22 cellular contexts compared by ENCODE assay signal in the genomic region with DNA sequence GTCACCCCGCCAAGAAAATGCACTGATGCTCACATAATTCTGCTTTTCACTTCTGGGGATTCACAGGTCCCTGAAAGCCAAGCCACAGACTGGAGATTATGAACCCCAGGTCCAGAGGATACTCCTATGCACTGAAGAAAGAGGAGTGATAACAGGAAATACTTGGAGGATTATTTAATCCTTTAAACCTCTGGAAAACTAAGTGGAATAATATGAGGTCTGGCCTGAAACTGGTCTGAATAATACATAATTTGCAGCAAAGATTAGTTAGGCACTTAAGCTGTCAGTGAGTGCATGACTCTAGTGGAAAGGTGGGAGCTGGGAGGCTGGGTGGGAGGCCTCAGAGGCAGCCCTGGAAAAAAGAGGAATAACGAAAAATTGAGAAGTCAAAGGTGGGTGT. TPM values are rescaled to one million over a fixed set of nuclear protein-coding genes. Genes with fewer than 3 reads are reported as not detected.
DNase-seq lines count a peak whose midpoint lies in the region; ATAC-seq, FAIRE-seq and TF ChIP-seq lines count a peak whose summit lies in the region.
"Had no signal": no experiment of that assay in that cellular context is flagged by ENCODE, and none has a peak within 500 bp of the region (broad histone marks: within the 10 kb centered on the region; RNA-seq: fewer than 3 reads in every experiment).

No MANE protein-coding gene starts in this region.

- DNase-seq in cardiac muscle cell (ENCODE audit: low read depth in 1 of 2, low spot score in 1 of 2) (no peak), right atrium auricular region (ENCODE audit: low spot score) (no peak), HCEC 1CT (peak; percentile 51), GM12878 (ENCODE audit: low read depth, low spot score) (no peak), psoas muscle (no peak), NCI-H2171 treated with DMSO at 0.1 percent for 48 hours (lab: John Stamatoyannopoulos, UW) (no peak), DMS79 (lab: John Stamatoyannopoulos, UW) (no peak)
- DNase-seq: activated CD4-positive, alpha-beta T cell treated with anti-CD3 and anti-CD28 coated beads, Interleukin-2, amount 10 ng/mL, durations not matched to agents 24 days and 14 days; activated naive CD4-positive, alpha-beta T cell treated with anti-CD3 and anti-CD28 coated beads for 36 hours; activated T-cell treated with anti-CD3 and anti-CD28 coated beads, Interleukin-2, amount 50 U/mL, for 48 hours; anterior cingulate cortex; DMS 273 treated with DMSO at 0.1 percent for 48 hours; GF-D8; NCI-H1092; NCI-H1930; NCI-H345; NCI-H748 treated with DMSO at 0.1 percent for 48 hours had no signal

- H3K27ac ChIP-seq in cardiac muscle cell (peak overlapping the region; percentile 78), right atrium auricular region (no peak overlapping the region), GM12878 (ENCODE audit: control insufficient read depth, insufficient read depth) (no peak overlapping the region), psoas muscle (peak overlapping the region; percentile 14)
- H3K27ac ChIP-seq: C4-2B, SJSA1 had no signal

- WGBS in GM12878 (ENCODE audit: insufficient coverage, insufficient replicate concordance, low lambda C conversion rate, missing lambda C conversion rate) = 88% methylated on average over 2 of the region's 2 CpGs
- 84 to 90% (median 85%) methylated on average over 2 of the region's 2 CpGs for WGBS in psoas muscle, 3 donors

- H2AFZ ChIP-seq in GM12878 (ENCODE audit: control insufficient read depth, low read depth, low read length) = no peak overlapping the region

- TF ChIP-seq EP300 in GM12878 (IDR thresholded peaks at IDR 0.05; ENCODE audit: borderline replicate concordance in 1 of 2, control insufficient read depth in 1 of 2, low read depth in 2 of 2, low read length in 2 of 2) = no peak

- TF ChIP-seq CTCF in cardiac muscle cell (IDR thresholded peaks at IDR 0.05; ENCODE audit: low read depth, low read length) = no peak
- no peak for TF ChIP-seq CTCF in right atrium auricular region (IDR thresholded peaks at IDR 0.05)
- TF ChIP-seq CTCF in GM12878 (IDR thresholded peaks at IDR 0.05 in 2 of 3, conservative IDR thresholded peaks at IDR 0.05 in 1 of 3; ENCODE audit: control insufficient read depth in 2 of 3, extremely low read depth in 1 of 3, insufficient read depth in 1 of 3, low read depth in 3 of 3, low read length in 3 of 3) = no peak
- TF ChIP-seq CTCF in psoas muscle (IDR thresholded peaks at IDR 0.05) = no peak

- no peaks in the 10 kb centered on the region for H4K20me1 ChIP-seq in GM12878 (ENCODE audit: control insufficient read depth, insufficient read depth)

- ATAC-seq in GM12878 = no peak
- ATAC-seq in psoas muscle = no peak
- no peak for ATAC-seq in GM18858 (IDR thresholded peaks at IDR 0.05; ENCODE audit: unreplicated experiment)

- peaks cover 33% of the 10 kb centered on the region for H3K4me1 ChIP-seq in cardiac muscle cell (ENCODE audit: low read depth)
- peaks cover 0 to 28% of the 10 kb centered on the region in 2 donors for H3K4me1 ChIP-seq in right atrium auricular region
- H3K4me1 ChIP-seq in GM12878 (ENCODE audit: control insufficient read depth, insufficient read depth, low read length) = peaks cover 16% of the 10 kb centered on the region
- peaks cover 25% of the 10 kb centered on the region for H3K4me1 ChIP-seq in psoas muscle
- H3K4me1 ChIP-seq: SJSA1 had no signal

- POLR2A ChIA-PET in GM12878 (lab: Charles Lee) = no interaction called here

- CTCF ChIA-PET in GM12878 (lab: Yijun Ruan, JAX) = no interaction called here

- intact Hi-C loops in GM12878 (cut with micrococcal nuclease; ENCODE audit: unreplicated experiment) = no loop called here
- intact Hi-C loops in psoas muscle (cut with DNase I) = no loop called here

- H3K4me3 ChIP-seq in cardiac muscle cell (no peak overlapping the region), right atrium auricular region (no peak overlapping the region), GM12878 (no peak overlapping the region), psoas muscle (no peak overlapping the region)
- H3K4me3 ChIP-seq: HAP-1, SJSA1 had no signal

- H3K9me3 ChIP-seq in cardiac muscle cell (ENCODE audit: low read depth) = no peaks in the 10 kb centered on the region
- no peaks in the 10 kb centered on the region for H3K9me3 ChIP-seq in right atrium auricular region
- H3K9me3 ChIP-seq in GM12878 (replicated peaks; ENCODE audit: control insufficient read depth, insufficient read depth, low read length) = no peaks in the 10 kb centered on the region; the same call in 2 of the 3 replicates
- no peaks in the 10 kb centered on the region for H3K9me3 ChIP-seq in psoas muscle
- H3K9me3 ChIP-seq: HAP-1, SJSA1 had no signal

- SMC1A ChIA-PET in GM12878 (lab: Charles Lee; ENCODE audit: uncharacterized antibody, unreplicated experiment) = interaction anchor here (2.9 kb wide), 1 partner anchor 27 kb away, joined by 11 read pairs; no protein-coding TSS in a partner anchor

- no peak for FAIRE-seq in GM12878 (lab: Jason Lieb, UNC)
- FAIRE-seq: urothelium cell line had no signal

- no TSS peak for BruUV-seq in GM12878 (replicated peaks; lab: Mats Ljungman, UMichigan)

- H3K36me3 ChIP-seq in cardiac muscle cell = no peaks in the 10 kb centered on the region
- H3K36me3 ChIP-seq in right atrium auricular region = no peaks in the 10 kb centered on the region
- H3K36me3 ChIP-seq in GM12878 (ENCODE audit: control insufficient read depth in 2 of 2, insufficient read depth in 2 of 2, low read length in 1 of 2) = no peaks in the 10 kb centered on the region
- no peaks in the 10 kb centered on the region for H3K36me3 ChIP-seq in psoas muscle (ENCODE audit: insufficient read depth in 1 of 2, low read depth in 1 of 2)
- H3K36me3 ChIP-seq: HAP-1, SJSA1 had no signal

- in situ Hi-C loops in GM12878 (cut with MboI) = no loop called here

- H3K9ac ChIP-seq in GM12878 (ENCODE audit: control insufficient read depth, insufficient read depth, low read length) = no peak overlapping the region

- TF ChIP-seq POLR2A in GM12878 (IDR thresholded peaks at IDR 0.05; ENCODE audit: low read depth, low read length) = no peak

- H3K27me3 ChIP-seq in cardiac muscle cell = no peaks in the 10 kb centered on the region
- no peaks in the 10 kb centered on the region for H3K27me3 ChIP-seq in right atrium auricular region
- no peaks in the 10 kb centered on the region for H3K27me3 ChIP-seq in GM12878 (replicated peaks in 1 of 2; ENCODE audit: control insufficient read depth in 2 of 2, insufficient read depth in 2 of 2, low read length in 1 of 2)
- H3K27me3 ChIP-seq in psoas muscle (ENCODE audit: insufficient read depth in 3 of 3, low read length in 2 of 3) = no peaks in the 10 kb centered on the region

- no peak overlapping the region for H3K4me2 ChIP-seq in GM12878 (ENCODE audit: control insufficient read depth, insufficient read depth)

- no peaks in the 10 kb centered on the region; the same call in 1 of the 2 replicates for H3K79me2 ChIP-seq in GM12878 (ENCODE audit: control insufficient read depth, insufficient read depth, low read length)

- RAD21 ChIA-PET in GM12878 (lab: Charles Lee; ENCODE audit: unreplicated experiment) = interaction anchor here (1.1 to 1.4 kb wide), 2 partner anchors 16 to 30 kb away, joined by 3 read pairs; no protein-coding TSS in a partner anchor

- TF ChIP-seq RAD21 in GM12878 (IDR thresholded peaks at IDR 0.05; ENCODE audit: insufficient read depth, low read depth, low read length) = no peak

TF ChIP-seq in GM12878, 131 proteins besides CTCF, POLR2A, EP300 and RAD21 (continues in another document):
- TF ChIP-seq IKZF2 (IDR thresholded peaks at IDR 0.05) (peak in 1 of 2 experiments; percentile 18; a peak in 1 of 4 replicates), MXI1 (IDR thresholded peaks at IDR 0.05; ENCODE audit: low read depth, low read length) (no peak), IKZF1 (conservative IDR thresholded peaks at IDR 0.05) (peak; percentile 24; the same call in 1 of the 2 replicates), ZZZ3 (IDR thresholded peaks at IDR 0.05; ENCODE audit: control insufficient read depth, insufficient read length, low read depth) (no peak)
- TF ChIP-seq, protein P1, sequence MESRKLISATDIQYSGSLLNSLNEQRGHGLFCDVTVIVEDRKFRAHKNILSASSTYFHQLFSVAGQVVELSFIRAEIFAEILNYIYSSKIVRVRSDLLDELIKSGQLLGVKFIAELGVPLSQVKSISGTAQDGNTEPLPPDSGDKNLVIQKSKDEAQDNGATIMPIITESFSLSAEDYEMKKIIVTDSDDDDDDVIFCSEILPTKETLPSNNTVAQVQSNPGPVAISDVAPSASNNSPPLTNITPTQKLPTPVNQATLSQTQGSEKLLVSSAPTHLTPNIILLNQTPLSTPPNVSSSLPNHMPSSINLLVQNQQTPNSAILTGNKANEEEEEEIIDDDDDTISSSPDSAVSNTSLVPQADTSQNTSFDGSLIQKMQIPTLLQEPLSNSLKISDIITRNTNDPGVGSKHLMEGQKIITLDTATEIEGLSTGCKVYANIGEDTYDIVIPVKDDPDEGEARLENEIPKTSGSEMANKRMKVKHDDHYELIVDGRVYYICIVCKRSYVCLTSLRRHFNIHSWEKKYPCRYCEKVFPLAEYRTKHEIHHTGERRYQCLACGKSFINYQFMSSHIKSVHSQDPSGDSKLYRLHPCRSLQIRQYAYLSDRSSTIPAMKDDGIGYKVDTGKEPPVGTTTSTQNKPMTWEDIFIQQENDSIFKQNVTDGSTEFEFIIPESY (IDR thresholded peaks at IDR 0.05) = no peak

RNA-seq across cellular contexts. Expression of a gene that starts 45.7 kb away (rescaled TPM):
- 5.2 and 11.4 TPM in 2 replicates for total RNA-seq in cardiac muscle cell
- 27.0 and 32.3 TPM in 2 replicates for polyA plus RNA-seq in cardiac muscle cell
- 10 to 100 TPM; 14.5 to 19.7 TPM for total RNA-seq in right atrium auricular region
- total RNA-seq in GM12878 (2013; cell fraction: nucleolus; rRNA removed) = 51.9 and 61.9 TPM in 2 replicates
- 13.4 and 16.9 TPM in 2 replicates for total RNA-seq in GM12878 (2014; rRNA removed)
- total RNA-seq in GM12878 (2014; rRNA removed; fragmentation: Illumina TruSeq; extraction: Trizol) = 9.5 and 10.2 TPM in 2 replicates
- total RNA-seq in GM12878 (2021) = 12.3 and 14.5 TPM in 2 replicates
- polyA plus RNA-seq in GM12878 (2011; ENCODE audit: low read depth) = 2.1 TPM
- 24.1 and 24.7 TPM in 2 replicates for polyA plus RNA-seq in GM12878 (2011; rRNA removed)
- polyA plus RNA-seq in GM12878 (2011; cell fraction: cytosol; rRNA removed) = 16.4 and 20.5 TPM in 2 replicates
- polyA plus RNA-seq in GM12878 (2011; cell fraction: nucleus; rRNA removed) = 16.0 and 19.7 TPM in 2 replicates
- 3.8 and 4.4 TPM in 2 replicates for polyA plus RNA-seq in GM12878 (2012)
- polyA plus RNA-seq in GM12878 (2014; fragmentation: Illumina TruSeq; extraction: Trizol) = 8.5 and 11.1 TPM in 2 replicates
- polyA plus RNA-seq in GM12878 (2014; fragmentation: Nextera tagmentation; extraction: Ambion mirVana) = 1 to 10 TPM; 3.6 to 6.4 TPM
- polyA plus RNA-seq in GM12878 (2014; rRNA removed) = 5.7 and 7.9 TPM in 2 replicates
- 10 to 100 TPM; 15.4 to 17.4 TPM for polyA plus RNA-seq in GM12878 (2016; fragmentation: Nextera tagmentation; extraction: Ambion mirVana)
- 30.8 and 39.3 TPM in 2 replicates for polyA minus RNA-seq in GM12878 (2011; rRNA and poly(A)+ RNA removed)
- polyA minus RNA-seq in GM12878 (2011; cell fraction: cytosol; rRNA and poly(A)+ RNA removed) = 8.4 and 10.8 TPM in 2 replicates
- 23.6 and 31.9 TPM in 2 replicates for polyA minus RNA-seq in GM12878 (2011; cell fraction: nucleus; rRNA and poly(A)+ RNA removed)
- total RNA-seq in psoas muscle = 10 to 100 TPM in 2 of 4 donors, 1 to 10 TPM in 2; 9.2 to 16.2 (median 12.4) TPM
- polyA plus RNA-seq in psoas muscle = 10 to 100 TPM in 2 of 3 donors, 1 to 10 TPM in 1; 6.0 to 22.0 (median 12.0) TPM

Comparison
In these comparisons a context has a peak if more than half of its experiments do, and no peak if none do; other contexts are left out.
1. H3K27ac ChIP-seq: peak in cardiac muscle cell (single experiment) and psoas muscle (single experiment); none in right atrium auricular region (0 of 2) and GM12878 (single experiment).